ENCODE assay signal across 12 cellular contexts in genomic region chr15:69685524-69686452, GRCh38.
DNase-seq lines count a peak whose midpoint lies in the region; ATAC-seq, FAIRE-seq and TF ChIP-seq lines count a peak whose summit lies in the region.
"Had no signal": no experiment of that assay in that cellular context is flagged by ENCODE, and none has a peak within 500 bp of the region (broad histone marks: within the 10 kb centered on the region; RNA-seq: fewer than 3 reads in every experiment).

No MANE protein-coding gene starts in this region.

- H2BK15ac ChIP-seq in H1 (ENCODE audit: low read length): 0 out of 2 replicates have a peak overlapping the region, but pooled peaks have one; percentile 22

- H3K36me3 ChIP-seq in H1 (ENCODE audit: control insufficient read depth in 2 of 4, insufficient read depth in 4 of 4, low read length in 3 of 4) (no peaks in the 10 kb centered on the region), upper lobe of left lung (no peaks in the 10 kb centered on the region), psoas muscle (ENCODE audit: insufficient read depth in 1 of 2, low read depth in 1 of 2) (no peaks in the 10 kb centered on the region)
- H3K36me3 ChIP-seq: gastroesophageal sphincter had no signal

- TF ChIP-seq RAD21 in H1 (IDR thresholded peaks at IDR 0.05 in 1 of 2, conservative IDR thresholded peaks at IDR 0.05 in 1 of 2; ENCODE audit: low read depth in 2 of 2, low read length in 2 of 2): no peak

- H3K23me2 ChIP-seq in H1 (ENCODE audit: low read depth, low read length): no peaks in the 10 kb centered on the region

- no peak overlapping the region for H2BK20ac ChIP-seq in H1 (ENCODE audit: low read length)

- no peak overlapping the region; a peak in 1 of 7 replicates for H3K9ac ChIP-seq in H1 (replicated peaks in 1 of 4; ENCODE audit: extremely low read depth in 1 of 4, low read depth in 3 of 4, low read length in 3 of 4)

- no peak for TF ChIP-seq POLR2A in H1 (IDR thresholded peaks at IDR 0.05; ENCODE audit: control extremely low read depth in 1 of 2, low read depth in 2 of 2, low read length in 2 of 2)
- TF ChIP-seq POLR2A in upper lobe of left lung (IDR thresholded peaks at IDR 0.05): no peak

- TF ChIP-seq EP300 in H1 (IDR thresholded peaks at IDR 0.05; ENCODE audit: borderline replicate concordance in 1 of 2, low read depth in 2 of 2, low read length in 2 of 2) (no peak), upper lobe of left lung (IDR thresholded peaks at IDR 0.05) (peak in 1 of 4 donors; percentile 13)

- no peak overlapping the region for H2AK5ac ChIP-seq in H1 (ENCODE audit: low read depth, low read length)

- H3K4me2 ChIP-seq in H1 (ENCODE audit: insufficient read depth in 1 of 2, low read depth in 2 of 2, low read length in 2 of 2): no peak overlapping the region

- WGBS in H1 (ENCODE audit: extremely low coverage in 1 of 2, insufficient coverage in 1 of 2, insufficient read length in 1 of 2, insufficient replicate concordance in 2 of 2, low coverage in 1 of 2, low lambda C conversion rate in 2 of 2, missing lambda C conversion rate in 1 of 2), 2 experiments: 86% methylated on average over 8 of the region's 8 CpGs; no CpG with 5 or more reads in 1 of the 2 experiments
- 54 to 65% methylated on average over 8 of the region's 8 CpGs for WGBS in upper lobe of left lung, 2 donors
- WGBS in psoas muscle, 3 donors: 58 to 67% (median 65%) methylated on average over 8 of the region's 8 CpGs

- H2BK5ac ChIP-seq in H1 (ENCODE audit: low read depth, low read length): no peak overlapping the region

- no peak overlapping the region for H2BK120ac ChIP-seq in H1 (replicated peaks; ENCODE audit: low read depth, low read length)

- no peak overlapping the region for H3K18ac ChIP-seq in H1 (ENCODE audit: extremely low read depth, low read length)

- no peaks in the 10 kb centered on the region for H3K27me3 ChIP-seq in H1 (replicated peaks in 1 of 4; ENCODE audit: control insufficient read depth in 3 of 4, extremely low read depth in 1 of 4, insufficient read depth in 3 of 4, low read length in 3 of 4)
- H3K27me3 ChIP-seq in upper lobe of left lung: no peaks in the 10 kb centered on the region
- H3K27me3 ChIP-seq in psoas muscle (ENCODE audit: insufficient read depth in 3 of 3, low read length in 2 of 3): peaks cover 0 to 3% (median 0%) of the 10 kb centered on the region in 3 donors

- H3K27ac ChIP-seq in H1 (ENCODE audit: low read depth, low read length): no peak overlapping the region
- no peak overlapping the region for H3K27ac ChIP-seq in upper lobe of left lung
- H3K27ac ChIP-seq in psoas muscle: no peak overlapping the region
- H3K27ac ChIP-seq: gastroesophageal sphincter had no signal

- ATAC-seq in upper lobe of left lung (ENCODE audit: low FRiP score in 2 of 2): peak; percentile 56 to 91
- no peak for ATAC-seq in psoas muscle
- ATAC-seq: gastroesophageal sphincter had no signal

- H2BK12ac ChIP-seq in H1 (ENCODE audit: low read depth, low read length): no peak overlapping the region

- H4K91ac ChIP-seq in H1 (replicated peaks; ENCODE audit: insufficient read length, low read length): no peak overlapping the region

- no peak overlapping the region for H3K23ac ChIP-seq in H1 (ENCODE audit: insufficient read length)

- DNase-seq in NCI-H1417 treated with DMSO at 0.1 percent for 48 hours (lab: John Stamatoyannopoulos, UW): peak; percentile 62
- DNase-seq in NCI-H2196 treated with DMSO at 0.1 percent for 48 hours (lab: John Stamatoyannopoulos, UW; ENCODE audit: unreplicated experiment): peak; percentile 37
- no peak for DNase-seq in H1 (ENCODE audit: low read depth in 1 of 2, low spot score in 2 of 2)
- peak in 1 of 2 donors; percentile 76 for DNase-seq in upper lobe of left lung
- no peak for DNase-seq in NCI-H226
- DNase-seq in SHP77 treated with DMSO at 0.1 percent for 48 hours (lab: John Stamatoyannopoulos, UW): no peak
- DNase-seq in psoas muscle: no peak
- DNase-seq: amniotic stem cell, DND-41, NCI-H446 treated with DMSO at 0.1 percent for 48 hours had no signal

- no peak for FAIRE-seq in H1 (lab: Jason Lieb, UNC)
- FAIRE-seq: endothelial cell of umbilical vein had no signal

- TF ChIP-seq CTCF in H1 (IDR thresholded peaks at IDR 0.05; ENCODE audit: control extremely low read depth in 1 of 3, insufficient read depth in 1 of 3, low read depth in 1 of 3, low read length in 3 of 3) (no peak), upper lobe of left lung (IDR thresholded peaks at IDR 0.05) (no peak), psoas muscle (IDR thresholded peaks at IDR 0.05) (no peak)

- no peak overlapping the region for H3K14ac ChIP-seq in H1 (ENCODE audit: insufficient read length)

- H3K79me2 ChIP-seq in H1 (ENCODE audit: control insufficient read depth in 1 of 2, insufficient read depth in 2 of 2, low read length in 2 of 2): no peaks in the 10 kb centered on the region

- H3K9me3 ChIP-seq in H1 (ENCODE audit: insufficient read depth in 2 of 2, low read depth in 1 of 2, low read length in 1 of 2): 0 out of 4 replicates have a peak, but pooled peaks cover 7% of the 10 kb centered on the region in 2 experiments
- H3K9me3 ChIP-seq in upper lobe of left lung: peaks cover 0 to 32% (median 17%) of the 10 kb centered on the region in 4 donors
- peaks cover 19% of the 10 kb centered on the region for H3K9me3 ChIP-seq in psoas muscle

- no peak overlapping the region for H3K4ac ChIP-seq in H1 (replicated peaks; ENCODE audit: insufficient read length, low read depth, low read length)

- no peaks in the 10 kb centered on the region for H4K20me1 ChIP-seq in H1 (replicated peaks in 1 of 2; ENCODE audit: control insufficient read depth in 1 of 2, insufficient read depth in 2 of 2, low read length in 2 of 2)

- no peak overlapping the region for H4K8ac ChIP-seq in H1 (ENCODE audit: extremely low read depth, insufficient read depth, low read length)

- H2AFZ ChIP-seq in H1 (ENCODE audit: low read length): no peak overlapping the region

- intact Hi-C loops in psoas muscle (cut with DNase I): no loop called here

- H3K4me1 ChIP-seq in H1 (replicated peaks in 1 of 4; ENCODE audit: control insufficient read depth in 3 of 4, insufficient read depth in 4 of 4, low read length in 3 of 4): no peaks in the 10 kb centered on the region
- peaks cover 0 to 18% (median 3%) of the 10 kb centered on the region in 4 donors for H3K4me1 ChIP-seq in upper lobe of left lung
- no peaks in the 10 kb centered on the region for H3K4me1 ChIP-seq in psoas muscle
- H3K4me1 ChIP-seq: gastroesophageal sphincter had no signal

- no peaks in the 10 kb centered on the region for H3K79me1 ChIP-seq in H1 (ENCODE audit: low read depth, low read length)

- no peak overlapping the region for H3K56ac ChIP-seq in H1 (replicated peaks; ENCODE audit: insufficient read length, low read depth, low read length)

- POLR2A ChIA-PET in H1 (lab: Charles Lee; ENCODE audit: partially characterized antibody): interaction anchor here (1.1 kb wide), 1 partner anchor 10 kb away, joined by 3 read pairs; no protein-coding TSS in a partner anchor

- H3K4me3 ChIP-seq in H1 (ENCODE audit: extremely low read depth in 1 of 4, insufficient read depth in 2 of 4, low read depth in 3 of 4, low read length in 4 of 4) (no peak overlapping the region), upper lobe of left lung (no peak overlapping the region), psoas muscle (no peak overlapping the region)
- H3K4me3 ChIP-seq: gastroesophageal sphincter had no signal

- H4K5ac ChIP-seq in H1 (ENCODE audit: insufficient read length, low read depth, low read length): no peak overlapping the region

- CTCF ChIA-PET in H1 (lab: Charles Lee; ENCODE audit: partially characterized antibody): interaction anchor here (0.6 to 1.8 kb wide), 7 partner anchors 13 to 82 kb away, joined by 3 to 5 read pairs (median 3); no protein-coding TSS in a partner anchor

TF ChIP-seq in H1, 55 proteins besides CTCF, POLR2A, EP300 and RAD21:
- TF ChIP-seq TAF1 (IDR thresholded peaks at IDR 0.05; ENCODE audit: low read depth, low read length) (no peak), ZNF274 (IDR thresholded peaks at IDR 0.05; ENCODE audit: borderline replicate concordance, extremely low read depth, low read length) (no peak), MAFK (IDR thresholded peaks at IDR 0.05; ENCODE audit: low read depth, low read length) (no peak), ATF2 (IDR thresholded peaks at IDR 0.05; ENCODE audit: low read length) (no peak)

Comparison
In these comparisons a context has a peak if more than half of its experiments do, and no peak if none do; other contexts are left out.
1. DNase-seq: peak in NCI-H1417 treated with DMSO at 0.1 percent for 48 hours (single experiment) and NCI-H2196 treated with DMSO at 0.1 percent for 48 hours (single experiment); none in H1 (0 of 2), NCI-H226 (single experiment), SHP77 treated with DMSO at 0.1 percent for 48 hours (single experiment) and psoas muscle (0 of 2).
2. ATAC-seq: peak in upper lobe of left lung (2 of 2); none in psoas muscle (0 of 4).